ENCODE assay signal across 16 cellular contexts in genomic region chr19:32403291-32403995, GRCh38. TPM values are rescaled to one million over a fixed set of nuclear protein-coding genes. Genes with fewer than 3 reads are reported as not detected.
DNase-seq lines count a peak whose midpoint lies in the region; ATAC-seq and TF ChIP-seq lines count a peak whose summit lies in the region.
"Had no signal": no experiment of that assay in that cellular context is flagged by ENCODE, and none has a peak within 500 bp of the region (broad histone marks: within the 10 kb centered on the region; RNA-seq: fewer than 3 reads in every experiment).

No MANE protein-coding gene starts in this region.

- TF ChIP-seq CTCF in HCT116 (IDR thresholded peaks at IDR 0.05 in 2 of 3, conservative IDR thresholded peaks at IDR 0.05 in 1 of 3; ENCODE audit: borderline replicate concordance in 1 of 3, insufficient read depth in 1 of 3, low read depth in 2 of 3, low read length in 2 of 3): no peak
- no peak for TF ChIP-seq CTCF in VCaP (conservative IDR thresholded peaks at IDR 0.05)

- H2AFZ ChIP-seq in HCT116 (ENCODE audit: low read depth, low read length, poor library complexity, severe bottlenecking): no peak overlapping the region

- RAD21 ChIA-PET in HCT116 (lab: Charles Lee; ENCODE audit: low non-redundant PET in 1 of 2, low total read pairs in 2 of 2, uncharacterized antibody in 2 of 2, unreplicated experiment in 2 of 2): no interaction called here

- H3K79me2 ChIP-seq in HCT116 (ENCODE audit: insufficient read depth, low read length): peaks cover 16% of the 10 kb centered on the region; the same call in 1 of the 2 replicates

- POLR2A ChIA-PET in HCT116 (lab: Charles Lee): interaction anchor here (1.4 kb wide), 1 partner anchor 13 kb away, joined by 3 read pairs; no protein-coding TSS in a partner anchor

- BruUV-seq in HCT116 (replicated peaks; lab: Mats Ljungman, UMichigan): no TSS peak

- H3K9ac ChIP-seq in BLaER1 treated with 17β-estradiol and CSF1 and Interleukin-3, amounts not matched to agents 10 nM and 100 nM: no peak overlapping the region
- H3K9ac ChIP-seq in HCT116 (ENCODE audit: low read length) (no peak overlapping the region), iPS-20b (ENCODE audit: low read depth, low read length) (peak overlapping the region; percentile 92; the same call in 1 of the 2 replicates)

- peaks cover 0 to 11% (median 0%) of the 10 kb centered on the region in 11 experiments; a peak in 3 of 22 replicates for H4K20me1 ChIP-seq in BLaER1 treated with 17β-estradiol and CSF1 and Interleukin-3, amounts not matched to agents 10 nM and 100 nM
- no peaks in the 10 kb centered on the region for H4K20me1 ChIP-seq in HCT116 (ENCODE audit: insufficient read depth)

- CTCF ChIA-PET in HCT116 (lab: Charles Lee): no interaction called here

- H3K4me2 ChIP-seq in BLaER1 treated with 17β-estradiol and CSF1 and Interleukin-3, amounts not matched to agents 10 nM and 100 nM: peak overlapping the region; percentile 84 to 95 (median 89); a peak in 17 of 22 replicates
- no peak overlapping the region for H3K4me2 ChIP-seq in HCT116 (ENCODE audit: low read length)

- TF ChIP-seq RAD21 in HCT116 (IDR thresholded peaks at IDR 0.05; ENCODE audit: low read depth): no peak

- no peak for DNase-seq in HCT116 (ENCODE audit: low read depth, low spot score)
- DNase-seq in AML-193 (lab: John Stamatoyannopoulos, UW): no peak
- DNase-seq in GDM1 (lab: John Stamatoyannopoulos, UW): no peak
- DNase-seq in stimulated activated CD4-positive, alpha-beta T cell treated with anti-CD3 and anti-CD28 coated beads, Interleukin-4, amount 100 ng/mL, for 1 hour: no peak
- DNase-seq: activated effector memory CD4-positive, alpha-beta T cell treated with Interleukin-2 at 50 U/mL for 16 hours; foreskin melanocyte; left ventricle myocardium inferior; T1000 had no signal

- ATAC-seq in HCT116 (no peak), HG02623 (IDR thresholded peaks at IDR 0.05; ENCODE audit: unreplicated experiment) (no peak)

- TF ChIP-seq POLR2A in HCT116 (IDR thresholded peaks at IDR 0.05; ENCODE audit: borderline replicate concordance, extremely low read depth, insufficient read depth, insufficient read length): peak; percentile 39

- H3K9me2 ChIP-seq in HCT116 (ENCODE audit: insufficient read depth): no peaks in the 10 kb centered on the region

- H3K4me1 ChIP-seq in BLaER1 treated with 17β-estradiol and CSF1 and Interleukin-3, amounts not matched to agents 10 nM and 100 nM: peaks cover 20 to 40% (median 30%) of the 10 kb centered on the region in 10 experiments
- H3K4me1 ChIP-seq in HCT116 (ENCODE audit: control insufficient read depth in 1 of 2, insufficient read depth in 2 of 2, low read length in 2 of 2) (peaks cover 7 to 16% of the 10 kb centered on the region in 2 experiments; a peak in 3 of 4 replicates), iPS-20b (ENCODE audit: insufficient read depth, low read length) (peaks cover 14% of the 10 kb centered on the region; the same call in 1 of the 2 replicates)

- no peak overlapping the region; a peak in 1 of 22 replicates for H3K27ac ChIP-seq in BLaER1 treated with 17β-estradiol and CSF1 and Interleukin-3, amounts not matched to agents 10 nM and 100 nM
- H3K27ac ChIP-seq in HCT116 (ENCODE audit: low read depth, low read length) (no peak overlapping the region), VCaP (peak overlapping the region; percentile 99; the same call in 1 of the 2 replicates), iPS-20b (ENCODE audit: low read length) (no peak overlapping the region)
- H3K27ac ChIP-seq: coronary artery, left ventricle myocardium inferior had no signal

- intact Hi-C loops in HCT116 (cut with micrococcal nuclease): no loop called here

- H3K9me3 ChIP-seq in BLaER1 treated with 17β-estradiol and CSF1 and Interleukin-3, amounts not matched to agents 10 nM and 100 nM (replicated peaks in 1 of 11): no peaks in the 10 kb centered on the region
- no peaks in the 10 kb centered on the region for H3K9me3 ChIP-seq in HCT116 (ENCODE audit: control insufficient read depth in 1 of 2, insufficient read depth in 1 of 2, low read depth in 1 of 2, low read length in 2 of 2)
- H3K9me3 ChIP-seq in iPS-20b (ENCODE audit: insufficient read depth, low read depth, low read length): no peaks in the 10 kb centered on the region
- H3K9me3 ChIP-seq: HAP-1, left ventricle myocardium inferior, prostate gland, thoracic aorta had no signal

- no peaks in the 10 kb centered on the region for H3K27me3 ChIP-seq in BLaER1 treated with 17β-estradiol and CSF1 and Interleukin-3, amounts not matched to agents 10 nM and 100 nM
- H3K27me3 ChIP-seq in HCT116 (ENCODE audit: insufficient read depth, low read length): no peaks in the 10 kb centered on the region
- no peaks in the 10 kb centered on the region for H3K27me3 ChIP-seq in iPS-20b (ENCODE audit: insufficient read depth, low read length)

- peaks cover 3 to 11% (median 8%) of the 10 kb centered on the region in 11 experiments; a peak in 20 of 22 replicates for H3K36me3 ChIP-seq in BLaER1 treated with 17β-estradiol and CSF1 and Interleukin-3, amounts not matched to agents 10 nM and 100 nM
- no peaks in the 10 kb centered on the region for H3K36me3 ChIP-seq in HCT116 (ENCODE audit: control insufficient read depth in 1 of 2, insufficient read depth in 2 of 2, low read length in 2 of 2)
- H3K36me3 ChIP-seq in iPS-20b (ENCODE audit: insufficient read depth, low read depth, low read length): peaks cover 13% of the 10 kb centered on the region
- H3K36me3 ChIP-seq: left ventricle myocardium inferior, prostate gland, thoracic aorta had no signal

- no peak overlapping the region for H3K4me3 ChIP-seq in BLaER1 treated with 17β-estradiol and CSF1 and Interleukin-3, amounts not matched to agents 10 nM and 100 nM
- H3K4me3 ChIP-seq in HCT116 (replicated peaks in 1 of 2; ENCODE audit: low read depth in 1 of 2, low read length in 2 of 2): no peak overlapping the region
- H3K4me3 ChIP-seq in iPS-20b (ENCODE audit: low read length): peak overlapping the region; percentile 79
- H3K4me3 ChIP-seq: prostate gland, thoracic aorta had no signal

TF ChIP-seq in HCT116, 20 proteins besides CTCF, POLR2A, EP300 and RAD21 (continues in another document):
- no peak for TF ChIP-seq POLR2AphosphoS5 (IDR thresholded peaks at IDR 0.05; ENCODE audit: low read depth, low read length)
- TF ChIP-seq ZNF274 (IDR thresholded peaks at IDR 0.05; ENCODE audit: low read depth, low read length): no peak
- no peak for TF ChIP-seq CBX3 (IDR thresholded peaks at IDR 0.05; ENCODE audit: low read depth)
- no peak for TF ChIP-seq REST (IDR thresholded peaks at IDR 0.05; ENCODE audit: low read depth)
- no peak for TF ChIP-seq FOSL1 (IDR thresholded peaks at IDR 0.05; ENCODE audit: low read depth)
- TF ChIP-seq ZBTB33 (IDR thresholded peaks at IDR 0.05; ENCODE audit: extremely low read depth, insufficient replicate concordance, low read length): no peak
- TF ChIP-seq TCF7L2 (IDR thresholded peaks at IDR 0.05; ENCODE audit: borderline replicate concordance, extremely low read depth, insufficient read depth, insufficient read length): no peak
- no peak for TF ChIP-seq CEBPB (IDR thresholded peaks at IDR 0.05; ENCODE audit: low read depth)
- TF ChIP-seq YY1 (IDR thresholded peaks at IDR 0.05; ENCODE audit: extremely low read depth, insufficient replicate concordance, low read depth, low read length): no peak
- TF ChIP-seq SRF (IDR thresholded peaks at IDR 0.05; ENCODE audit: low read depth): no peak
- no peak for TF ChIP-seq ZFX (IDR thresholded peaks at IDR 0.05)
- TF ChIP-seq MAX (IDR thresholded peaks at IDR 0.05): no peak

RNA-seq across cellular contexts. Expression of gene DPY19L3, which starts 2.1 kb away (rescaled TPM):
- 14.5 TPM for total RNA-seq in HCT116 (2021; ENCODE audit: unreplicated experiment)
- 3.7 and 5.0 TPM in 2 replicates for polyA plus RNA-seq in HCT116 (2012)

RNA-seq across cellular contexts. Expression of gene ZNF507, which starts 58.0 kb away (rescaled TPM):
- total RNA-seq in HCT116 (2021; ENCODE audit: unreplicated experiment): 27.4 TPM
- 8.1 and 10.3 TPM in 2 replicates for polyA plus RNA-seq in HCT116 (2012)
